ENCODE assay signal across 21 cellular contexts in the genomic region with DNA sequence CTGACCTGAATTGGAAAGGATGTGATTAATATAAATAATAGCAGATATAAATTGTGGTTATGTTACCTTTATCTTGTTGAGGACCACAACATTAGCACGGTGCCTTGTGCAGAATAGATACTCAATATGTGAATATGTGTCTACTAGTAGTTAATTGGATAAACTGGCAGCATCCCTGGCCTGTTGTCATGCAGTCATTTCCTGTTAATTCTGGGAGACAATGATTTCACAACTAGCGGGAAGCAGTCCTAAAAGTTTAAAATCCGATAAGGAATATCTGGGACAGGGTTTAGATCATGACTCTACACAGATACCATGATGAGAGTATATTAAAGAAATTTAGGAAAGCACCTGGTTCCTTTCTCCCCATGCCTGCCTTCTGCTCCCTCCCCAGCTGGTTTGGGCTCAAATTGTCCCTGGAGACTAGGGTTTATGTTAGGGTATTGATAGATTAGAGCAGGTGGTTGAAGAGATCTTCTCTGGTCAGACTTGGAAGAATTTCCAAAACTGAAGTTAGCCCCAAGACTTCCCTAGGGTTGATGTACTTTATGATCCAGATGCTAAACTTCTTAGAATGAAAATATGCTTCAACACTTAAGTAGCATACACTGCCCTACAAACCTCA.
"Had no signal": no experiment of that assay in that cellular context is flagged by ENCODE, and none has a peak within 500 bp of the region (broad histone marks: within the 10 kb centered on the region; RNA-seq: fewer than 3 reads in every experiment).

No MANE protein-coding gene starts in this region.

- H3K27ac ChIP-seq: gastroesophageal sphincter, hepatocyte, pancreas, prostate gland, thoracic aorta, VCaP had no signal

- H3K27me3 ChIP-seq: gastroesophageal sphincter, hepatocyte, pancreas had no signal

- H3K4me2 ChIP-seq: hepatocyte had no signal

- ATAC-seq: esophagus mucosa; gastroesophageal sphincter; left ventricle myocardium superior; naive thymus-derived CD4-positive, alpha-beta T cell; pancreas had no signal

- H2AFZ ChIP-seq: hepatocyte had no signal

- H3K36me3 ChIP-seq: pancreas, prostate gland had no signal

- DNase-seq: activated CD4-positive, alpha-beta T cell treated with anti-CD3 and anti-CD28 coated beads for 4 hours; activated CD4-positive, alpha-beta T cell treated with anti-CD3 and anti-CD28 coated beads, Interleukin-2, amount 50 U/mL, for 4 hours; activated effector memory CD4-positive, alpha-beta T cell treated with Interleukin-2 at 50 U/mL for 16 hours; activated naive CD4-positive, alpha-beta T cell treated with Interleukin-2 at 50 U/mL for 16 hours; activated naive CD8-positive, alpha-beta T cell treated with anti-CD3 and anti-CD28 coated beads for 36 hours; activated T-cell treated with anti-CD3 and anti-CD28 coated beads for 4 hours; central memory CD4-positive, alpha-beta T cell; endodermal cell; islet precursor cell; left ventricle myocardium superior; naive thymus-derived CD4-positive, alpha-beta T cell; pancreas; retina; T-helper 9 cell; trophoblast cell had no signal

- H3K9me3 ChIP-seq: gastroesophageal sphincter, pancreas, prostate gland, thoracic aorta had no signal

- H3K4me1 ChIP-seq: gastroesophageal sphincter, pancreas, prostate gland had no signal

- H3K4me3 ChIP-seq: gastroesophageal sphincter, hepatocyte, pancreas, prostate gland, thoracic aorta had no signal
